1 cellular context compared by ENCODE assay signal in genomic region chr17:2711608-2712299, GRCh38.
TF ChIP-seq lines count a peak whose summit lies in the region.

A gene with protein sequence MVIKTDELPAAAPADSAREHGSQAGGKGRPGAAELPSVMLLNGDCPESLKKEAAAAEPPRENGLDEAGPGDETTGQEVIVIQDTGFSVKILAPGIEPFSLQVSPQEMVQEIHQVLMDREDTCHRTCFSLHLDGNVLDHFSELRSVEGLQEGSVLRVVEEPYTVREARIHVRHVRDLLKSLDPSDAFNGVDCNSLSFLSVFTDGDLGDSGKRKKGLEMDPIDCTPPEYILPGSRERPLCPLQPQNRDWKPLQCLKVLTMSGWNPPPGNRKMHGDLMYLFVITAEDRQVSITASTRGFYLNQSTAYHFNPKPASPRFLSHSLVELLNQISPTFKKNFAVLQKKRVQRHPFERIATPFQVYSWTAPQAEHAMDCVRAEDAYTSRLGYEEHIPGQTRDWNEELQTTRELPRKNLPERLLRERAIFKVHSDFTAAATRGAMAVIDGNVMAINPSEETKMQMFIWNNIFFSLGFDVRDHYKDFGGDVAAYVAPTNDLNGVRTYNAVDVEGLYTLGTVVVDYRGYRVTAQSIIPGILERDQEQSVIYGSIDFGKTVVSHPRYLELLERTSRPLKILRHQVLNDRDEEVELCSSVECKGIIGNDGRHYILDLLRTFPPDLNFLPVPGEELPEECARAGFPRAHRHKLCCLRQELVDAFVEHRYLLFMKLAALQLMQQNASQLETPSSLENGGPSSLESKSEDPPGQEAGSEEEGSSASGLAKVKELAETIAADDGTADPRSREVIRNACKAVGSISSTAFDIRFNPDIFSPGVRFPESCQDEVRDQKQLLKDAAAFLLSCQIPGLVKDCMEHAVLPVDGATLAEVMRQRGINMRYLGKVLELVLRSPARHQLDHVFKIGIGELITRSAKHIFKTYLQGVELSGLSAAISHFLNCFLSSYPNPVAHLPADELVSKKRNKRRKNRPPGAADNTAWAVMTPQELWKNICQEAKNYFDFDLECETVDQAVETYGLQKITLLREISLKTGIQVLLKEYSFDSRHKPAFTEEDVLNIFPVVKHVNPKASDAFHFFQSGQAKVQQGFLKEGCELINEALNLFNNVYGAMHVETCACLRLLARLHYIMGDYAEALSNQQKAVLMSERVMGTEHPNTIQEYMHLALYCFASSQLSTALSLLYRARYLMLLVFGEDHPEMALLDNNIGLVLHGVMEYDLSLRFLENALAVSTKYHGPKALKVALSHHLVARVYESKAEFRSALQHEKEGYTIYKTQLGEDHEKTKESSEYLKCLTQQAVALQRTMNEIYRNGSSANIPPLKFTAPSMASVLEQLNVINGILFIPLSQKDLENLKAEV (N-terminal part only) (minus strand): TSS chr17:2711764. CDS start chr17:2711661, 103 bp downstream.

TF ChIP-seq in HepG2, 621 proteins besides CTCF, POLR2A, EP300 and RAD21 (continued from another document and continues in another):
- TF ChIP-seq ZNF639 (CRISPR knock-in tag; conservative IDR thresholded peaks at IDR 0.05) (peak; percentile 61; the same call in 1 of the 2 replicates), SIN3A (IDR thresholded peaks at IDR 0.05; ENCODE audit: borderline replicate concordance, low read depth, low read length) (peak; percentile 82; the same call in 1 of the 2 replicates), CC2D1A (CRISPR knock-in tag; IDR thresholded peaks at IDR 0.05) (no peak), ZNF430 (CRISPR knock-in tag; IDR thresholded peaks at IDR 0.05) (peak; percentile 35; the same call in 1 of the 2 replicates), ZNF3 (CRISPR knock-in tag; IDR thresholded peaks at IDR 0.05) (no peak), GPN1 (CRISPR knock-in tag; IDR thresholded peaks at IDR 0.05; ENCODE audit: borderline replicate concordance) (peak; percentile 74; the same call in 1 of the 2 replicates), HDAC6 (IDR thresholded peaks at IDR 0.05; ENCODE audit: low read depth, low read length) (no peak), ZNF251 (CRISPR knock-in tag; IDR thresholded peaks at IDR 0.05) (no peak), KLF6 (CRISPR knock-in tag; IDR thresholded peaks at IDR 0.05) (peak; percentile 23), THAP8 (CRISPR knock-in tag; IDR thresholded peaks at IDR 0.05; ENCODE audit: borderline replicate concordance) (no peak), HNRNPK (IDR thresholded peaks at IDR 0.05; ENCODE audit: low read depth, low read length, poor library complexity, severe bottlenecking) (peak; percentile 42), ATF1 (CRISPR knock-in tag; IDR thresholded peaks at IDR 0.05) (no peak), ZNF264 (CRISPR knock-in tag; IDR thresholded peaks at IDR 0.05) (no peak), ZFP36 (IDR thresholded peaks at IDR 0.05; ENCODE audit: borderline replicate concordance, low read depth, low read length, partially characterized antibody) (no peak), ZNF816 (CRISPR knock-in tag; IDR thresholded peaks at IDR 0.05; ENCODE audit: borderline replicate concordance) (peak; percentile 63; the same call in 1 of the 2 replicates), ZNF577 (CRISPR knock-in tag; IDR thresholded peaks at IDR 0.05; ENCODE audit: borderline replicate concordance, low read depth) (no peak), ZNF563 (CRISPR knock-in tag; IDR thresholded peaks at IDR 0.05) (peak; percentile 26; the same call in 1 of the 2 replicates), ZNF296 (CRISPR knock-in tag; conservative IDR thresholded peaks at IDR 0.05) (no peak), ESRRA (CRISPR knock-in tag; IDR thresholded peaks at IDR 0.05; ENCODE audit: low read depth) (peak; percentile 79), HIVEP1 (CRISPR knock-in tag; IDR thresholded peaks at IDR 0.05) (no peak; the same call in 1 of the 2 replicates), HMGXB4 (CRISPR knock-in tag; IDR thresholded peaks at IDR 0.05; ENCODE audit: borderline replicate concordance in 1 of 2, low read depth in 1 of 2) (peak; percentile 75 to 78), ZNF350 (CRISPR knock-in tag; IDR thresholded peaks at IDR 0.05; ENCODE audit: borderline replicate concordance, low read depth) (peak; percentile 51; the same call in 1 of the 2 replicates), GLMP (CRISPR knock-in tag; IDR thresholded peaks at IDR 0.05; ENCODE audit: borderline replicate concordance) (no peak), FOXC1 (CRISPR knock-in tag; IDR thresholded peaks at IDR 0.05; ENCODE audit: borderline replicate concordance) (peak; percentile 82), ZFP1 (CRISPR knock-in tag; IDR thresholded peaks at IDR 0.05) (no peak), JDP2 (CRISPR knock-in tag; IDR thresholded peaks at IDR 0.05; ENCODE audit: borderline replicate concordance) (no peak), HNRNPL (IDR thresholded peaks at IDR 0.05; ENCODE audit: low read depth, low read length) (0 out of 2 replicates have a peak, but pooled peaks have one; percentile 73), NFYC (CRISPR knock-in tag; IDR thresholded peaks at IDR 0.05) (no peak), SKI (IDR thresholded peaks at IDR 0.05; ENCODE audit: partially characterized antibody) (peak; percentile 78), ISL2 (CRISPR knock-in tag; IDR thresholded peaks at IDR 0.05) (0 out of 2 replicates have a peak, but pooled peaks have one; percentile 48), SATB2 (CRISPR knock-in tag; IDR thresholded peaks at IDR 0.05) (no peak), PHB2 (IDR thresholded peaks at IDR 0.05; ENCODE audit: partially characterized antibody) (no peak), BRCA1 (CRISPR knock-in tag; IDR thresholded peaks at IDR 0.05) (no peak), CBX2 (IDR thresholded peaks at IDR 0.05; ENCODE audit: low read depth, low read length) (no peak), CBX2 (CRISPR knock-in tag; IDR thresholded peaks at IDR 0.05; ENCODE audit: low read depth) (0 out of 2 replicates have a peak, but pooled peaks have one; percentile 24), ARID2 (CRISPR knock-in tag; IDR thresholded peaks at IDR 0.05; ENCODE audit: borderline replicate concordance) (no peak), SP5 (CRISPR knock-in tag; IDR thresholded peaks at IDR 0.05; ENCODE audit: borderline replicate concordance, low read depth) (peak; percentile 98), PAF1 (CRISPR knock-in tag; IDR thresholded peaks at IDR 0.05) (no peak), CCAR2 (optimal IDR thresholded peaks at IDR 0.05; ENCODE audit: low read depth, low read length) (no peak), MED8 (CRISPR knock-in tag; IDR thresholded peaks at IDR 0.05; ENCODE audit: insufficient replicate concordance) (no peak), ZNF441 (CRISPR knock-in tag; IDR thresholded peaks at IDR 0.05; ENCODE audit: borderline replicate concordance) (0 out of 2 replicates have a peak, but pooled peaks have one; percentile 53), FLYWCH1 (CRISPR knock-in tag; IDR thresholded peaks at IDR 0.05) (no peak), ZMYM4 (CRISPR knock-in tag; IDR thresholded peaks at IDR 0.05) (peak; percentile 81), ZFP37 (CRISPR knock-in tag; IDR thresholded peaks at IDR 0.05; ENCODE audit: borderline replicate concordance) (0 out of 2 replicates have a peak, but pooled peaks have one; percentile 62), ATAD3A (CRISPR knock-in tag; IDR thresholded peaks at IDR 0.05) (no peak), ZFP62 (CRISPR knock-in tag; IDR thresholded peaks at IDR 0.05) (no peak), GATAD2A (CRISPR knock-in tag; IDR thresholded peaks at IDR 0.05) (peak; percentile 50), ZNF280B (CRISPR knock-in tag; IDR thresholded peaks at IDR 0.05; ENCODE audit: borderline replicate concordance) (0 out of 2 replicates have a peak, but pooled peaks have one; percentile 27), PRPF4 (IDR thresholded peaks at IDR 0.05; ENCODE audit: low read depth, low read length, poor library complexity, severe bottlenecking) (no peak), MXI1 (IDR thresholded peaks at IDR 0.05; ENCODE audit: borderline replicate concordance, low read depth, low read length) (peak; percentile 92), ZNF703 (CRISPR knock-in tag; IDR thresholded peaks at IDR 0.05; ENCODE audit: borderline replicate concordance) (no peak), SIX1 (CRISPR knock-in tag; IDR thresholded peaks at IDR 0.05; ENCODE audit: borderline replicate concordance) (no peak), ZNF761 (CRISPR knock-in tag; conservative IDR thresholded peaks at IDR 0.05) (no peak), IKZF1 (IDR thresholded peaks at IDR 0.05) (no peak)
- TF ChIP-seq, protein P1, sequence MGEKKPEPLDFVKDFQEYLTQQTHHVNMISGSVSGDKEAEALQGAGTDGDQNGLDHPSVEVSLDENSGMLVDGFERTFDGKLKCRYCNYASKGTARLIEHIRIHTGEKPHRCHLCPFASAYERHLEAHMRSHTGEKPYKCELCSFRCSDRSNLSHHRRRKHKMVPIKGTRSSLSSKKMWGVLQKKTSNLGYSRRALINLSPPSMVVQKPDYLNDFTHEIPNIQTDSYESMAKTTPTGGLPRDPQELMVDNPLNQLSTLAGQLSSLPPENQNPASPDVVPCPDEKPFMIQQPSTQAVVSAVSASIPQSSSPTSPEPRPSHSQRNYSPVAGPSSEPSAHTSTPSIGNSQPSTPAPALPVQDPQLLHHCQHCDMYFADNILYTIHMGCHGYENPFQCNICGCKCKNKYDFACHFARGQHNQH (CRISPR knock-in tag; IDR thresholded peaks at IDR 0.05): peak; percentile 45; the same call in 1 of the 2 replicates
- TF ChIP-seq, protein P2, sequence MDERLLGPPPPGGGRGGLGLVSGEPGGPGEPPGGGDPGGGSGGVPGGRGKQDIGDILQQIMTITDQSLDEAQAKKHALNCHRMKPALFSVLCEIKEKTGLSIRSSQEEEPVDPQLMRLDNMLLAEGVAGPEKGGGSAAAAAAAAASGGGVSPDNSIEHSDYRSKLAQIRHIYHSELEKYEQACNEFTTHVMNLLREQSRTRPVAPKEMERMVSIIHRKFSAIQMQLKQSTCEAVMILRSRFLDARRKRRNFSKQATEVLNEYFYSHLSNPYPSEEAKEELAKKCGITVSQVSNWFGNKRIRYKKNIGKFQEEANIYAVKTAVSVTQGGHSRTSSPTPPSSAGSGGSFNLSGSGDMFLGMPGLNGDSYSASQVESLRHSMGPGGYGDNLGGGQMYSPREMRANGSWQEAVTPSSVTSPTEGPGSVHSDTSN (CRISPR knock-in tag; IDR thresholded peaks at IDR 0.05): no peak
- TF ChIP-seq, protein P3, sequence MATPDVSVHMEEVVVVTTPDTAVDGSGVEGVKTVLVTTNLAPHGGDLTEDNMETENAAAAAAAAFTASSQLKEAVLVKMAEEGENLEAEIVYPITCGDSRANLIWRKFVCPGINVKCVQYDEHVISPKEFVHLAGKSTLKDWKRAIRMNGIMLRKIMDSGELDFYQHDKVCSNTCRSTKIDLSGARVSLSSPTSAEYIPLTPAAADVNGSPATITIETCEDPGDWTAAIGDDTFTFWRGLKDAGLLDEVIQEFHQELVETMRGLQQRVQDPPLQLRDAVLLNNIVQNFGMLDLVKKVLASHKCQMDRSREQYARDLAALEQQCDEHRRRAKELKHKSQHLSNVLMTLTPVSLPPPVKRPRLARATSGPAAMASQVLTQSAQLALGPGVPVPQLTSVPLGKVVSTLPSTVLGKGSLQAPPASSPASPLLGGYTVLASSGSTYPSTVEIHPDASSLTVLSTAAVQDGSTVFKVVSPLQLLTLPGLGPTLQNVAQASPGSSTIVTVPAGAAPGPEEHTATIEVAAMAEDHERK (CRISPR knock-in tag; IDR thresholded peaks at IDR 0.05; ENCODE audit: low read depth): peak; percentile 90
